ENCODE assay signal across 1 cellular context in the genomic region with DNA sequence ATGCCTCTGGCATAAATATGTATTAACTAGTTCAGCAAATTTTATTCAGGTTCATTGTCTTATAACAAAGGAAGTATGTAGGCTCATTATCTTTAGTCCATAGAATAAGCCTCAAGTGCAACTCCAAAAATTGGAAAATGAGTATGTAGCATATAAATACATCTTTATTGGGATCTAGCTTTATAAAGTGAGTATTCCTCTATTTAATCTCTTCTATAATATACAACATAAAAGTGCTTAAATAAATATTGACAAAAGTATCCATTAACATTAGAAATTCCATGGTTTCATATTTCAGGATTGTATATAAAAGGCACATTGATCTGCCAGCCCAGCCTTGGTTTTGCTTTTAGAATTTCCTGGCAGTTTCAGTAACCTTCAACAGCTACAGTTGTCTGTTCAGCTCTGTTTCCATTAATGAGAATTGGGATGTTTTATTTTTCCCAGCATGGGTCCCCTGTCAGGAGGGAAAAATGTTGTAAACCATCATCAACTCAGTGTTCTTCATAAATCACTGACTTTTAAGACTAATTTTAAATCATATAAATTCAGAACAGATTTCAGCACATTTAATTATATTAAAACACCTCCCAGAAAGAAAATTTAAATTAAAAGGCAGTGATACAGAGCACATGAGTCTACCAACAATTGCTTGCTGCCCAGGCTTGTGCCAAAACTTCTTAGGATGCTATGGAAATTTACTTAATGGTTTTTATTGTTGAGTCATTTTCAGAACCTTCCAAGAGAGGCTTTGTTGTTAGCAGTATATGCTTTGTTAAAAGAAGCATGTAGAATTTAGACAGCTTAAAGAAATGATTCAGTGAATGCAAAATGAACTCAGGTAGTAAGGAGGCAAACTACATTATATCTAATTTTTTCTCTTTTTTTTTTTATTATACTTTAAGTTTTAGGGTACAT.
TF ChIP-seq lines count a peak whose summit lies in the region.

No MANE protein-coding gene starts in this region.

TF ChIP-seq in IMR-90, 13 proteins besides CTCF, POLR2A, EP300 and RAD21:
- TF ChIP-seq RFX5 (IDR thresholded peaks at IDR 0.05; ENCODE audit: low read depth, low read length) (no peak), MAZ (IDR thresholded peaks at IDR 0.05; ENCODE audit: borderline replicate concordance, low read depth, low read length) (no peak), MAFK (IDR thresholded peaks at IDR 0.05; ENCODE audit: low read depth, low read length) (no peak), CEBPB (IDR thresholded peaks at IDR 0.05; ENCODE audit: low read depth, low read length) (no peak), MXI1 (IDR thresholded peaks at IDR 0.05; ENCODE audit: borderline replicate concordance, low read depth, low read length) (no peak), NFE2L2 (IDR thresholded peaks at IDR 0.05; ENCODE audit: low read depth, low read length) (no peak), CHD1 (IDR thresholded peaks at IDR 0.05; ENCODE audit: low read depth, low read length) (no peak), SMC3 (IDR thresholded peaks at IDR 0.05; ENCODE audit: low read depth, low read length) (no peak), RCOR1 (IDR thresholded peaks at IDR 0.05; ENCODE audit: insufficient replicate concordance, low read length) (no peak), BHLHE40 (IDR thresholded peaks at IDR 0.05; ENCODE audit: low read depth, low read length) (no peak), FOS (IDR thresholded peaks at IDR 0.05; ENCODE audit: low read depth, low read length) (no peak)
- TF ChIP-seq, protein P1, sequence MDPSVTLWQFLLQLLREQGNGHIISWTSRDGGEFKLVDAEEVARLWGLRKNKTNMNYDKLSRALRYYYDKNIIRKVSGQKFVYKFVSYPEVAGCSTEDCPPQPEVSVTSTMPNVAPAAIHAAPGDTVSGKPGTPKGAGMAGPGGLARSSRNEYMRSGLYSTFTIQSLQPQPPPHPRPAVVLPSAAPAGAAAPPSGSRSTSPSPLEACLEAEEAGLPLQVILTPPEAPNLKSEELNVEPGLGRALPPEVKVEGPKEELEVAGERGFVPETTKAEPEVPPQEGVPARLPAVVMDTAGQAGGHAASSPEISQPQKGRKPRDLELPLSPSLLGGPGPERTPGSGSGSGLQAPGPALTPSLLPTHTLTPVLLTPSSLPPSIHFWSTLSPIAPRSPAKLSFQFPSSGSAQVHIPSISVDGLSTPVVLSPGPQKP (IDR thresholded peaks at IDR 0.05; ENCODE audit: borderline replicate concordance, low read depth, low read length), result no peak
- TF ChIP-seq, protein P2, sequence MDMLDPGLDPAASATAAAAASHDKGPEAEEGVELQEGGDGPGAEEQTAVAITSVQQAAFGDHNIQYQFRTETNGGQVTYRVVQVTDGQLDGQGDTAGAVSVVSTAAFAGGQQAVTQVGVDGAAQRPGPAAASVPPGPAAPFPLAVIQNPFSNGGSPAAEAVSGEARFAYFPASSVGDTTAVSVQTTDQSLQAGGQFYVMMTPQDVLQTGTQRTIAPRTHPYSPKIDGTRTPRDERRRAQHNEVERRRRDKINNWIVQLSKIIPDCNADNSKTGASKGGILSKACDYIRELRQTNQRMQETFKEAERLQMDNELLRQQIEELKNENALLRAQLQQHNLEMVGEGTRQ (IDR thresholded peaks at IDR 0.05; ENCODE audit: low read depth, low read length), result no peak
